In genomic region chr3:69051796-69052566, GRCh38 we compare ENCODE assay signal across 1 cellular context.
TF ChIP-seq lines count a peak whose summit lies in the region.

Gene TMF1, minus strand, starts transcription at chr3:69052333. Its CDS starts 247 bp downstream, at chr3:69052086.

TF ChIP-seq in HepG2, 621 proteins besides CTCF, POLR2A, EP300 and RAD21 (continued from another document):
- TF ChIP-seq LRRFIP1 (CRISPR knock-in tag; conservative IDR thresholded peaks at IDR 0.05) (no peak), GATAD1 (CRISPR knock-in tag; IDR thresholded peaks at IDR 0.05) (peak; percentile 84), MXI1 (IDR thresholded peaks at IDR 0.05; ENCODE audit: borderline replicate concordance, low read depth, low read length) (peak; percentile 94; the same call in 2 of the 3 replicates), ZNF609 (CRISPR knock-in tag; IDR thresholded peaks at IDR 0.05; ENCODE audit: borderline replicate concordance) (peak; percentile 7; the same call in 1 of the 2 replicates), ZNF781 (CRISPR knock-in tag; IDR thresholded peaks at IDR 0.05; ENCODE audit: borderline replicate concordance, not compliant biosample characterization) (no peak), ZNF451 (CRISPR knock-in tag; IDR thresholded peaks at IDR 0.05) (0 out of 2 replicates have a peak, but pooled peaks have one; percentile 48), FOXP4 (CRISPR knock-in tag; IDR thresholded peaks at IDR 0.05) (0 out of 2 replicates have a peak, but pooled peaks have one; percentile 10), ZNF10 (CRISPR knock-in tag; IDR thresholded peaks at IDR 0.05; ENCODE audit: borderline replicate concordance, low read depth) (no peak), ZFX (CRISPR knock-in tag; IDR thresholded peaks at IDR 0.05; ENCODE audit: low read depth) (peak; percentile 92), ZNF468 (CRISPR knock-in tag; IDR thresholded peaks at IDR 0.05) (0 out of 2 replicates have a peak, but pooled peaks have one; percentile 33), PBX3 (CRISPR knock-in tag; IDR thresholded peaks at IDR 0.05; ENCODE audit: borderline replicate concordance) (no peak), CBX2 (IDR thresholded peaks at IDR 0.05; ENCODE audit: low read depth, low read length) (no peak), CBX2 (CRISPR knock-in tag; IDR thresholded peaks at IDR 0.05; ENCODE audit: low read depth) (no peak), ZNF382 (CRISPR knock-in tag; IDR thresholded peaks at IDR 0.05; ENCODE audit: borderline replicate concordance) (no peak), HCFC1 (IDR thresholded peaks at IDR 0.05; ENCODE audit: low read depth, low read length) (peak; percentile 50; the same call in 1 of the 2 replicates), ZNF431 (CRISPR knock-in tag; IDR thresholded peaks at IDR 0.05; ENCODE audit: borderline replicate concordance, low read depth) (no peak), TP53 (CRISPR knock-in tag; conservative IDR thresholded peaks at IDR 0.05) (no peak), NCOA2 (CRISPR knock-in tag; IDR thresholded peaks at IDR 0.05) (0 out of 2 replicates have a peak, but pooled peaks have one; percentile 8), HNRNPUL1 (IDR thresholded peaks at IDR 0.05; ENCODE audit: low read depth, low read length) (no peak), KDM6A (CRISPR knock-in tag; IDR thresholded peaks at IDR 0.05; ENCODE audit: low read depth) (no peak), RAD51 (IDR thresholded peaks at IDR 0.05; ENCODE audit: borderline replicate concordance) (no peak), ZNF337 (CRISPR knock-in tag; IDR thresholded peaks at IDR 0.05; ENCODE audit: borderline replicate concordance, low read depth) (0 out of 2 replicates have a peak, but pooled peaks have one; percentile 6), NFE2L2 (IDR thresholded peaks at IDR 0.05; ENCODE audit: low read length) (no peak), CCDC6 (CRISPR knock-in tag; IDR thresholded peaks at IDR 0.05) (peak; percentile 50; the same call in 1 of the 2 replicates), CREB3 (CRISPR knock-in tag; IDR thresholded peaks at IDR 0.05) (no peak), TAF15 (IDR thresholded peaks at IDR 0.05; ENCODE audit: low read depth, low read length, poor library complexity, severe bottlenecking) (no peak), MIER3 (CRISPR knock-in tag; IDR thresholded peaks at IDR 0.05; ENCODE audit: borderline replicate concordance) (no peak), FOXP1 (IDR thresholded peaks at IDR 0.05) (no peak), FOXP1 (CRISPR knock-in tag; IDR thresholded peaks at IDR 0.05) (no peak), ZNF546 (CRISPR knock-in tag; conservative IDR thresholded peaks at IDR 0.05) (no peak), TEAD3 (CRISPR knock-in tag; optimal IDR thresholded peaks at IDR 0.05; ENCODE audit: borderline replicate concordance) (peak; percentile 99), MYC (CRISPR knock-in tag; IDR thresholded peaks at IDR 0.05; ENCODE audit: borderline replicate concordance) (peak; percentile 34; the same call in 1 of the 2 replicates), HIVEP1 (CRISPR knock-in tag; IDR thresholded peaks at IDR 0.05) (no peak; the same call in 1 of the 2 replicates), ZBTB20 (CRISPR knock-in tag; IDR thresholded peaks at IDR 0.05; ENCODE audit: borderline replicate concordance, low read depth) (peak; percentile 70; the same call in 1 of the 2 replicates), SP2 (CRISPR knock-in tag; IDR thresholded peaks at IDR 0.05) (no peak), ZNF350 (CRISPR knock-in tag; IDR thresholded peaks at IDR 0.05; ENCODE audit: borderline replicate concordance, low read depth) (peak; percentile 58; the same call in 1 of the 2 replicates), JARID2 (CRISPR knock-in tag; IDR thresholded peaks at IDR 0.05; ENCODE audit: insufficient replicate concordance) (no peak), ZFP36L1 (CRISPR knock-in tag; IDR thresholded peaks at IDR 0.05) (no peak), ZNF160 (CRISPR knock-in tag; IDR thresholded peaks at IDR 0.05) (no peak), ZNF83 (CRISPR knock-in tag; IDR thresholded peaks at IDR 0.05; ENCODE audit: borderline replicate concordance) (no peak), DMAP1 (CRISPR knock-in tag; IDR thresholded peaks at IDR 0.05) (peak; percentile 93), CERS6 (CRISPR knock-in tag; IDR thresholded peaks at IDR 0.05) (no peak), PRMT3 (CRISPR knock-in tag; IDR thresholded peaks at IDR 0.05; ENCODE audit: borderline replicate concordance, low read depth) (no peak), ZNF576 (CRISPR knock-in tag; IDR thresholded peaks at IDR 0.05) (no peak), ISL2 (CRISPR knock-in tag; IDR thresholded peaks at IDR 0.05) (peak; percentile 18; the same call in 1 of the 2 replicates)
